8 cellular contexts compared by ENCODE assay signal in the genomic region with DNA sequence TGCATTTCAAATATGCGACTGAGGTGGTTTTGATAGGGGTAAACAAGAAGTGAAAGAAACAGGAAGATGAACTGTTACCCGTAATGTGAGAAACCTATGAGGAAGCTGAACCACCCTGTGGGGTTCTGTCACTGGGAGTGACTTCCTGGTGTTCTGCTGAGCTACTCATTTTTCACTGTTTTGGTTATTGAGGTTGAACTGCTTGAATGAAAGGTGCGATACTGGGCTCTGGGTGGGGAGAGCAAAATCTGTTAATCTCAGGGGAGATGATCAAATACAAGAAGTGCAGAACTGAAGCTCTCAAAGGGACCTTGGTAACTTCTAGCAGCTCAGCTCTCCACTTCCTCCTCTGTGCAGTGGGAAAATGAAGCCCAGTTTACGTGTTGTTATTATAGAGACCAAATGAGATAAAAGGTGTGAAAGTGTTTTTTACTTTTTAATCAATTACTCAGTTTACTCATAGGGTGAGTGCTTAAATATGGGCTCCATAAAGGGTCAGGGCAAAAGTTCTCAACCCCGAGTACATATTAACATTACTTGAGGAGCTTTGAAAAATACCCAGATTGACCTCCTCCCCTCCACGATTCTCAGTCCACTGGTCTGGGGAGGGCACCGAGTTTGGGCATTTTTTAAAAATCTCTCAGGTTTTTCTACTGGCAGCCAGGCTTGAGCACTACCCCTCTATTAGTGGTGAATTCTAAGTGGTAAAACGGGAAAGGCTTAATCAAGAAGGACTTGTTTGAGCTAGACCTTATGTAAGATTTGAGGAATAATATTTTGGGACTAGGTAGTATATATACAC.
DNase-seq lines count a peak whose midpoint lies in the region; ATAC-seq lines count a peak whose summit lies in the region.

No MANE protein-coding gene starts in this region.

- peak; percentile 72 for ATAC-seq in GM19467 (IDR thresholded peaks at IDR 0.05; ENCODE audit: unreplicated experiment)
- peak; percentile 66 for ATAC-seq in HG03558 (IDR thresholded peaks at IDR 0.05; ENCODE audit: extremely low read depth, unreplicated experiment)
- ATAC-seq in activated CD4-positive, CD25-positive, alpha-beta regulatory T cell treated with anti-CD3 and anti-CD28 coated beads, Interleukin-2, amount 50 U/mL, for 24 hours, result peak; percentile 85
- ATAC-seq in esophagus mucosa, result peak; percentile 79

- DNase-seq in DMS153 (lab: John Stamatoyannopoulos, UW) (peak; percentile 64), SW 1271 (lab: John Stamatoyannopoulos, UW) (no peak), COR-L47 (lab: John Stamatoyannopoulos, UW) (no peak)
- DNase-seq in stimulated activated CD8-positive, alpha-beta memory T cell treated with anti-CD3 and anti-CD28 coated beads, Interleukin-2, amount 100 ng/mL, for 48 hours (ENCODE audit: low read depth in 2 of 2), result peak; percentile 11 to 26

Comparison
In these comparisons a context has a peak if more than half of its experiments do, and no peak if none do; other contexts are left out.
1. DNase-seq: peak in DMS153 (single experiment) and stimulated activated CD8-positive, alpha-beta memory T cell treated with anti-CD3 and anti-CD28 coated beads, Interleukin-2, amount 100 ng/mL, for 48 hours (2 of 2); none in SW 1271 (0 of 2) and COR-L47 (single experiment).
2. Peak in every context shown above with its lines, with median percentiles within 50 percentile points of each other: ATAC-seq.